Comparison of ENCODE assay signal across 2 cellular contexts in the genomic region with DNA sequence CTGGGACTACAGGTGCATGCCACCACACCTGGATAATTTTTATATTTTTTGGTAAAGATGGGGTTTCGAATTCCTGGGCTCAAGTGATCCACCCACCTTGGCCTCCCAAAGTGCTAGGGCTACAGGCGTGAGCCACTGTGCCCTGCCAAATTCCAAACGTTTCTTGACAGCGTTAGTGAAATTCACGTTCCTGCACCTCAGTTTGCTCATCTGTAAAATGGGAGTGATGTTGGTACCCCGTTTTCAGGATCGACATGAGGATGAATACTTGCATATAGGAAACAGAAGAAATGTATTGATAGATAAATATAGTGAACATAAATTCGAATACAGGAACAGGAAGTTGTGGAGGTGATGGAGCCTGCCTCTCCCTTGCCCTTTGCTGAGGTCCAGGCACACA.
A peak's percentile ranks its signal among the peaks of the same experiment; 100 is the strongest.
TF ChIP-seq lines count a peak whose summit lies in the region.

No MANE protein-coding gene starts in this region.

TF ChIP-seq in IMR-90, 13 proteins besides CTCF, POLR2A, EP300 and RAD21:
- TF ChIP-seq RFX5 (IDR thresholded peaks at IDR 0.05; ENCODE audit: low read depth, low read length): no peak
- no peak for TF ChIP-seq MAFK (IDR thresholded peaks at IDR 0.05; ENCODE audit: low read depth, low read length)
- no peak for TF ChIP-seq MXI1 (IDR thresholded peaks at IDR 0.05; ENCODE audit: borderline replicate concordance, low read depth, low read length)
- no peak for TF ChIP-seq SMC3 (IDR thresholded peaks at IDR 0.05; ENCODE audit: low read depth, low read length)
- no peak for TF ChIP-seq NFE2L2 (IDR thresholded peaks at IDR 0.05; ENCODE audit: low read depth, low read length)
- TF ChIP-seq FOS (IDR thresholded peaks at IDR 0.05; ENCODE audit: low read depth, low read length): no peak
- TF ChIP-seq MAZ (IDR thresholded peaks at IDR 0.05; ENCODE audit: borderline replicate concordance, low read depth, low read length): no peak
- TF ChIP-seq, protein P1, sequence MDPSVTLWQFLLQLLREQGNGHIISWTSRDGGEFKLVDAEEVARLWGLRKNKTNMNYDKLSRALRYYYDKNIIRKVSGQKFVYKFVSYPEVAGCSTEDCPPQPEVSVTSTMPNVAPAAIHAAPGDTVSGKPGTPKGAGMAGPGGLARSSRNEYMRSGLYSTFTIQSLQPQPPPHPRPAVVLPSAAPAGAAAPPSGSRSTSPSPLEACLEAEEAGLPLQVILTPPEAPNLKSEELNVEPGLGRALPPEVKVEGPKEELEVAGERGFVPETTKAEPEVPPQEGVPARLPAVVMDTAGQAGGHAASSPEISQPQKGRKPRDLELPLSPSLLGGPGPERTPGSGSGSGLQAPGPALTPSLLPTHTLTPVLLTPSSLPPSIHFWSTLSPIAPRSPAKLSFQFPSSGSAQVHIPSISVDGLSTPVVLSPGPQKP (IDR thresholded peaks at IDR 0.05; ENCODE audit: borderline replicate concordance, low read depth, low read length): no peak
- TF ChIP-seq CHD1 (IDR thresholded peaks at IDR 0.05; ENCODE audit: low read depth, low read length): no peak
- TF ChIP-seq BHLHE40 (IDR thresholded peaks at IDR 0.05; ENCODE audit: low read depth, low read length): no peak
- no peak for TF ChIP-seq RCOR1 (IDR thresholded peaks at IDR 0.05; ENCODE audit: insufficient replicate concordance, low read length)
- TF ChIP-seq, protein P2, sequence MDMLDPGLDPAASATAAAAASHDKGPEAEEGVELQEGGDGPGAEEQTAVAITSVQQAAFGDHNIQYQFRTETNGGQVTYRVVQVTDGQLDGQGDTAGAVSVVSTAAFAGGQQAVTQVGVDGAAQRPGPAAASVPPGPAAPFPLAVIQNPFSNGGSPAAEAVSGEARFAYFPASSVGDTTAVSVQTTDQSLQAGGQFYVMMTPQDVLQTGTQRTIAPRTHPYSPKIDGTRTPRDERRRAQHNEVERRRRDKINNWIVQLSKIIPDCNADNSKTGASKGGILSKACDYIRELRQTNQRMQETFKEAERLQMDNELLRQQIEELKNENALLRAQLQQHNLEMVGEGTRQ (IDR thresholded peaks at IDR 0.05; ENCODE audit: low read depth, low read length): no peak

TF ChIP-seq in H1, 55 proteins besides CTCF, POLR2A, EP300 and RAD21:
- no peak for TF ChIP-seq YY1 (IDR thresholded peaks at IDR 0.05; ENCODE audit: low read depth, low read length)
- peak; percentile 87 for TF ChIP-seq KDM1A (IDR thresholded peaks at IDR 0.05; ENCODE audit: borderline replicate concordance, low read length)
